2 cellular contexts compared by ENCODE assay signal in the genomic region with DNA sequence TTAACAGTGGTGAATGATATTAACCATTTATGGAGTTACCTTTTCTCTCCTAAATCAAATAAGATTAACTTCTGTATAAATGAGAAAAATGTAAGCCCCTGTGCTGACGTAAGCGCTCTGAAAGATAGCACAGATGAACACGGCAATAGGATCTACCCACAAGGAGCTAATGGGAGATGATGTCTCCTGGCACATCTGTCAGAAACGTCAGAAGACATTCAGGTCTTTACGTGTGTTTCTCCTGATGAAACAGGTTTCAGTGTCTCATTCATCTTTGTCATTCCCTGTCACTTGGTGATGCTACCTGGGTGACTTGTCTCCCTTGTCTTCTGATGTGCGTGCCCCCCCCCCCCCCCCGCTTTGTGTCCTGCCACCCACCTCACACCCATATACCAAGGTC.
TF ChIP-seq lines count a peak whose summit lies in the region.

No MANE protein-coding gene starts in this region.

TF ChIP-seq in WTC11, 78 proteins besides CTCF, POLR2A, EP300 and RAD21 (continued from another document):
- TF ChIP-seq, protein P1, sequence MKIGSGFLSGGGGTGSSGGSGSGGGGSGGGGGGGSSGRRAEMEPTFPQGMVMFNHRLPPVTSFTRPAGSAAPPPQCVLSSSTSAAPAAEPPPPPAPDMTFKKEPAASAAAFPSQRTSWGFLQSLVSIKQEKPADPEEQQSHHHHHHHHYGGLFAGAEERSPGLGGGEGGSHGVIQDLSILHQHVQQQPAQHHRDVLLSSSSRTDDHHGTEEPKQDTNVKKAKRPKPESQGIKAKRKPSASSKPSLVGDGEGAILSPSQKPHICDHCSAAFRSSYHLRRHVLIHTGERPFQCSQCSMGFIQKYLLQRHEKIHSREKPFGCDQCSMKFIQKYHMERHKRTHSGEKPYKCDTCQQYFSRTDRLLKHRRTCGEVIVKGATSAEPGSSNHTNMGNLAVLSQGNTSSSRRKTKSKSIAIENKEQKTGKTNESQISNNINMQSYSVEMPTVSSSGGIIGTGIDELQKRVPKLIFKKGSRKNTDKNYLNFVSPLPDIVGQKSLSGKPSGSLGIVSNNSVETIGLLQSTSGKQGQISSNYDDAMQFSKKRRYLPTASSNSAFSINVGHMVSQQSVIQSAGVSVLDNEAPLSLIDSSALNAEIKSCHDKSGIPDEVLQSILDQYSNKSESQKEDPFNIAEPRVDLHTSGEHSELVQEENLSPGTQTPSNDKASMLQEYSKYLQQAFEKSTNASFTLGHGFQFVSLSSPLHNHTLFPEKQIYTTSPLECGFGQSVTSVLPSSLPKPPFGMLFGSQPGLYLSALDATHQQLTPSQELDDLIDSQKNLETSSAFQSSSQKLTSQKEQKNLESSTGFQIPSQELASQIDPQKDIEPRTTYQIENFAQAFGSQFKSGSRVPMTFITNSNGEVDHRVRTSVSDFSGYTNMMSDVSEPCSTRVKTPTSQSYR (CRISPR knock-in tag; IDR thresholded peaks at IDR 0.05), result no peak
- TF ChIP-seq SMAD3 (CRISPR knock-in tag; IDR thresholded peaks at IDR 0.05; ENCODE audit: borderline replicate concordance) (no peak), PRRX2 (CRISPR knock-in tag; IDR thresholded peaks at IDR 0.05) (no peak), GABPB1 (CRISPR knock-in tag; IDR thresholded peaks at IDR 0.05) (no peak), ZNF671 (CRISPR knock-in tag; IDR thresholded peaks at IDR 0.05) (no peak), SP1 (CRISPR knock-in tag; conservative IDR thresholded peaks at IDR 0.05) (no peak)
- TF ChIP-seq, protein P2, sequence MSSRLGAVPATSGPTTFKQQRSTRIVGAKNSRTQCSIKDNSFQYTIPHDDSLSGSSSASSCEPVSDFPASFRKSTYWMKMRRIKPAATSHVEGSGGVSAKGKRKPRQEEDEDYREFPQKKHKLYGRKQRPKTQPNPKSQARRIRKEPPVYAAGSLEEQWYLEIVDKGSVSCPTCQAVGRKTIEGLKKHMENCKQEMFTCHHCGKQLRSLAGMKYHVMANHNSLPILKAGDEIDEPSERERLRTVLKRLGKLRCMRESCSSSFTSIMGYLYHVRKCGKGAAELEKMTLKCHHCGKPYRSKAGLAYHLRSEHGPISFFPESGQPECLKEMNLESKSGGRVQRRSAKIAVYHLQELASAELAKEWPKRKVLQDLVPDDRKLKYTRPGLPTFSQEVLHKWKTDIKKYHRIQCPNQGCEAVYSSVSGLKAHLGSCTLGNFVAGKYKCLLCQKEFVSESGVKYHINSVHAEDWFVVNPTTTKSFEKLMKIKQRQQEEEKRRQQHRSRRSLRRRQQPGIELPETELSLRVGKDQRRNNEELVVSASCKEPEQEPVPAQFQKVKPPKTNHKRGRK (CRISPR knock-in tag; IDR thresholded peaks at IDR 0.05; ENCODE audit: borderline replicate concordance), result no peak
- TF ChIP-seq, protein P3, sequence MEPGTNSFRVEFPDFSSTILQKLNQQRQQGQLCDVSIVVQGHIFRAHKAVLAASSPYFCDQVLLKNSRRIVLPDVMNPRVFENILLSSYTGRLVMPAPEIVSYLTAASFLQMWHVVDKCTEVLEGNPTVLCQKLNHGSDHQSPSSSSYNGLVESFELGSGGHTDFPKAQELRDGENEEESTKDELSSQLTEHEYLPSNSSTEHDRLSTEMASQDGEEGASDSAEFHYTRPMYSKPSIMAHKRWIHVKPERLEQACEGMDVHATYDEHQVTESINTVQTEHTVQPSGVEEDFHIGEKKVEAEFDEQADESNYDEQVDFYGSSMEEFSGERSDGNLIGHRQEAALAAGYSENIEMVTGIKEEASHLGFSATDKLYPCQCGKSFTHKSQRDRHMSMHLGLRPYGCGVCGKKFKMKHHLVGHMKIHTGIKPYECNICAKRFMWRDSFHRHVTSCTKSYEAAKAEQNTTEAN (CRISPR knock-in tag; IDR thresholded peaks at IDR 0.05), result no peak
TF ChIP-seq in WTC11: peak in this region for 0.

TF ChIP-seq in neural cell, 6 proteins besides CTCF, POLR2A, EP300 and RAD21 (continued from another document):
- TF ChIP-seq, protein P4, sequence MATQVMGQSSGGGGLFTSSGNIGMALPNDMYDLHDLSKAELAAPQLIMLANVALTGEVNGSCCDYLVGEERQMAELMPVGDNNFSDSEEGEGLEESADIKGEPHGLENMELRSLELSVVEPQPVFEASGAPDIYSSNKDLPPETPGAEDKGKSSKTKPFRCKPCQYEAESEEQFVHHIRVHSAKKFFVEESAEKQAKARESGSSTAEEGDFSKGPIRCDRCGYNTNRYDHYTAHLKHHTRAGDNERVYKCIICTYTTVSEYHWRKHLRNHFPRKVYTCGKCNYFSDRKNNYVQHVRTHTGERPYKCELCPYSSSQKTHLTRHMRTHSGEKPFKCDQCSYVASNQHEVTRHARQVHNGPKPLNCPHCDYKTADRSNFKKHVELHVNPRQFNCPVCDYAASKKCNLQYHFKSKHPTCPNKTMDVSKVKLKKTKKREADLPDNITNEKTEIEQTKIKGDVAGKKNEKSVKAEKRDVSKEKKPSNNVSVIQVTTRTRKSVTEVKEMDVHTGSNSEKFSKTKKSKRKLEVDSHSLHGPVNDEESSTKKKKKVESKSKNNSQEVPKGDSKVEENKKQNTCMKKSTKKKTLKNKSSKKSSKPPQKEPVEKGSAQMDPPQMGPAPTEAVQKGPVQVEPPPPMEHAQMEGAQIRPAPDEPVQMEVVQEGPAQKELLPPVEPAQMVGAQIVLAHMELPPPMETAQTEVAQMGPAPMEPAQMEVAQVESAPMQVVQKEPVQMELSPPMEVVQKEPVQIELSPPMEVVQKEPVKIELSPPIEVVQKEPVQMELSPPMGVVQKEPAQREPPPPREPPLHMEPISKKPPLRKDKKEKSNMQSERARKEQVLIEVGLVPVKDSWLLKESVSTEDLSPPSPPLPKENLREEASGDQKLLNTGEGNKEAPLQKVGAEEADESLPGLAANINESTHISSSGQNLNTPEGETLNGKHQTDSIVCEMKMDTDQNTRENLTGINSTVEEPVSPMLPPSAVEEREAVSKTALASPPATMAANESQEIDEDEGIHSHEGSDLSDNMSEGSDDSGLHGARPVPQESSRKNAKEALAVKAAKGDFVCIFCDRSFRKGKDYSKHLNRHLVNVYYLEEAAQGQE (IDR thresholded peaks at IDR 0.05; ENCODE audit: borderline replicate concordance), result peak; percentile 13
- no peak for TF ChIP-seq SMC3 (conservative IDR thresholded peaks at IDR 0.05; ENCODE audit: poor library complexity)
- no peak for TF ChIP-seq MXI1 (conservative IDR thresholded peaks at IDR 0.05; ENCODE audit: poor library complexity, severe bottlenecking)
- no peak for TF ChIP-seq EZH2 (IDR thresholded peaks at IDR 0.05; ENCODE audit: borderline replicate concordance, insufficient read depth, low read length, poor library complexity, severe bottlenecking)
- TF ChIP-seq TAF1 (IDR thresholded peaks at IDR 0.05; ENCODE audit: low read depth), result no peak
